In genomic region chr16:70490261-70490660, GRCh38 we compare ENCODE assay signal across 17 cellular contexts. TPM values are rescaled to one million over a fixed set of nuclear protein-coding genes. Genes with fewer than 3 reads are reported as not detected.
A peak's percentile ranks its signal among the peaks of the same experiment; 100 is the strongest.
DNase-seq lines count a peak whose midpoint lies in the region; ATAC-seq and TF ChIP-seq lines count a peak whose summit lies in the region.
"Had no signal": no experiment of that assay in that cellular context is flagged by ENCODE, and none has a peak within 500 bp of the region (broad histone marks: within the 10 kb centered on the region; RNA-seq: fewer than 3 reads in every experiment).

No MANE protein-coding gene starts in this region.

- H3K9me3 ChIP-seq in gastrocnemius medialis, result no peaks in the 10 kb centered on the region
- H3K9me3 ChIP-seq: neutrophil, sigmoid colon, stomach had no signal

- peak overlapping the region; percentile 25 to 87 (median 74) for H3K27ac ChIP-seq in gastrocnemius medialis
- H3K27ac ChIP-seq: neutrophil, sigmoid colon, stomach, VCaP had no signal

- TF ChIP-seq CTCF in fibroblast of mammary gland (conservative IDR thresholded peaks at IDR 0.05; ENCODE audit: control insufficient read depth, insufficient read depth, low read depth, low read length), result no peak
- peak in 1 of 5 experiments; percentile 15 for TF ChIP-seq CTCF in gastrocnemius medialis (IDR thresholded peaks at IDR 0.05 in 4 of 5, conservative IDR thresholded peaks at IDR 0.05 in 1 of 5)

- peak; percentile 84 for DNase-seq in G401 (ENCODE audit: low spot score)
- DNase-seq in NCI-H446 treated with DMSO at 0.1 percent for 48 hours (lab: John Stamatoyannopoulos, UW), result peak; percentile 36
- peak; percentile 18 for DNase-seq in fibroblast of mammary gland (ENCODE audit: low read depth)
- DNase-seq in gastrocnemius medialis, result peak; percentile 84 to 85
- DNase-seq in DMS114 treated with DMSO at 0.1 percent for 48 hours (lab: John Stamatoyannopoulos, UW; ENCODE audit: unreplicated experiment), result no peak
- no peak for DNase-seq in SW480 (ENCODE audit: low spot score)
- DNase-seq: activated CD4-positive, alpha-beta T cell treated with anti-CD3 and anti-CD28 coated beads, Interleukin-2, amount 50 U/mL, for 4 hours; activated naive CD4-positive, alpha-beta T cell; activated T-cell treated with anti-CD3 and anti-CD28 coated beads for 4 hours; KG1; NCI-H1105 treated with DMSO at 0.1 percent for 48 hours; NK-92 treated with Interleukin-12 subunit alpha and Interleukin-12 subunit beta, amount 100 ng/mL, for 24 hours; sigmoid colon; stomach had no signal

- no peak overlapping the region for H3K4me3 ChIP-seq in fibroblast of mammary gland (ENCODE audit: control insufficient read depth, low read depth, low read length)
- no peak overlapping the region for H3K4me3 ChIP-seq in gastrocnemius medialis
- H3K4me3 ChIP-seq: sigmoid colon, stomach had no signal

- no peaks in the 10 kb centered on the region for H3K27me3 ChIP-seq in gastrocnemius medialis
- H3K27me3 ChIP-seq: neutrophil, sigmoid colon, stomach had no signal

- H3K36me3 ChIP-seq in gastrocnemius medialis, result peaks cover 0 to 44% of the 10 kb centered on the region in 2 donors

- in situ Hi-C loops in G401 (cut with HindIII; ENCODE audit: low sequenced_read_pairs), result no loop called here
- in situ Hi-C loops in gastrocnemius medialis (cut with MboI; ENCODE audit: low sequenced_read_pairs in 4 of 4), result no loop called here

- intact Hi-C loops in gastrocnemius medialis (cut with DNase I; ENCODE audit: low total_unique reads), result no loop called here

- peaks cover 8 to 12% of the 10 kb centered on the region in 2 donors for H3K4me1 ChIP-seq in gastrocnemius medialis
- H3K4me1 ChIP-seq: sigmoid colon, stomach had no signal

- ATAC-seq in gastrocnemius medialis (peak; percentile 93 to 95), HG02759 (IDR thresholded peaks at IDR 0.05; ENCODE audit: unreplicated experiment) (no peak)

- TF ChIP-seq POLR2A in gastrocnemius medialis (IDR thresholded peaks at IDR 0.05), result peak in 1 of 2 donors; percentile 36

RNA-seq across cellular contexts. Expression of gene COG4, which starts 33.1 kb away (rescaled TPM):
- 79.5 and 97.0 TPM in 2 replicates for total RNA-seq in G401 (2014; rRNA removed; shearing (Covaris generic))
- 100 to 1,000 TPM in 1 of 4 donors, 10 to 100 TPM in 3; 71.8 to 113 (median 82.0) TPM for total RNA-seq in gastrocnemius medialis

RNA-seq across cellular contexts. Expression of gene SF3B3, which starts 33.4 kb away (rescaled TPM):
- total RNA-seq in G401 (2014; rRNA removed; shearing (Covaris generic)), result 43.6 and 98.0 TPM in 2 replicates
- total RNA-seq in gastrocnemius medialis, result 100 to 1,000 TPM in 2 of 4 donors, 10 to 100 TPM in 2; 71.0 to 110 (median 97.2) TPM

RNA-seq across cellular contexts. Expression of gene FCSK, which starts 35.9 kb away (rescaled TPM):
- 12.9 and 15.8 TPM in 2 replicates for total RNA-seq in G401 (2014; rRNA removed; shearing (Covaris generic))
- total RNA-seq in gastrocnemius medialis, result 10 to 100 TPM in 2 of 4 donors, 1 to 10 TPM in 2; 8.0 to 13.5 (median 11.1) TPM

RNA-seq across cellular contexts. Expression of gene ST3GAL2, which starts 51.4 kb away (rescaled TPM):
- 32.7 and 35.9 TPM in 2 replicates for total RNA-seq in G401 (2014; rRNA removed; shearing (Covaris generic))
- total RNA-seq in gastrocnemius medialis, result 10 to 100 TPM; 12.8 to 27.7 (median 22.1) TPM

Comparison
In these comparisons a context has a peak if more than half of its experiments do, and no peak if none do; other contexts are left out.
1. DNase-seq: peak in G401 (single experiment), NCI-H446 treated with DMSO at 0.1 percent for 48 hours (single experiment), fibroblast of mammary gland (single experiment) and gastrocnemius medialis (2 of 2); none in DMS114 treated with DMSO at 0.1 percent for 48 hours (single experiment) and SW480 (single experiment).